8 cellular contexts compared by ENCODE assay signal in genomic region chr13:78660130-78660857, GRCh38. TPM values are rescaled to one million over a fixed set of nuclear protein-coding genes. Genes with fewer than 3 reads are reported as not detected.
A peak's percentile ranks its signal among the peaks of the same experiment; 100 is the strongest.
DNase-seq lines count a peak whose midpoint lies in the region; FAIRE-seq and TF ChIP-seq lines count a peak whose summit lies in the region.

No MANE protein-coding gene starts in this region.

- intact Hi-C loops in endothelial cell of umbilical vein (cut with micrococcal nuclease) = no loop called here

- H3K9me3 ChIP-seq in SK-N-SH (no peaks in the 10 kb centered on the region), endothelial cell of umbilical vein (replicated peaks; ENCODE audit: control insufficient read depth, insufficient read depth, low read length) (no peaks in the 10 kb centered on the region), osteoblast (ENCODE audit: low read depth, low read length) (no peaks in the 10 kb centered on the region)

- DNase-seq in stimulated activated CD4-positive, alpha-beta T cell treated with anti-CD3 and anti-CD28 coated beads, Interleukin-12 subunit alpha, Interleukin-12 subunit beta, amount 100 ng/mL, for 48 hours (ENCODE audit: low read depth in 2 of 3, low spot score in 1 of 3) = peak in 2 of 3 donors; percentile 1 to 29
- no peak for DNase-seq in stimulated activated CD4-positive, alpha-beta T cell treated with anti-CD3 and anti-CD28 coated beads, Interleukin-12 subunit alpha, Interleukin-12 subunit beta, amount 100 ng/mL, for 4 hours
- peak; percentile 47 for DNase-seq in SK-N-SH
- peak; percentile 11 for DNase-seq in endothelial cell of umbilical vein (ENCODE audit: low read depth, low spot score)
- DNase-seq in osteoblast (ENCODE audit: insufficient read length, low spot score, missing footprints) = no peak
- no peak for DNase-seq in NCI-H1436 treated with DMSO at 0.1 percent for 48 hours (lab: John Stamatoyannopoulos, UW)
- DNase-seq in RKO (ENCODE audit: low spot score) = no peak
- DNase-seq in H54 (ENCODE audit: insufficient read length, low spot score) = no peak

- no peak for FAIRE-seq in endothelial cell of umbilical vein (lab: Jason Lieb, UNC)
- no peak for FAIRE-seq in H54 (lab: Jason Lieb, UNC)

- peak in 1 of 2 experiments; percentile 64; a peak in 2 of 4 replicates for TF ChIP-seq EP300 in SK-N-SH (IDR thresholded peaks at IDR 0.05; ENCODE audit: borderline replicate concordance in 1 of 2, low read depth in 1 of 2, low read length in 1 of 2)

- H3K9ac ChIP-seq in SK-N-SH (peak overlapping the region; percentile 78; the same call in 1 of the 2 replicates), endothelial cell of umbilical vein (replicated peaks; ENCODE audit: extremely low read depth, insufficient read depth, low read length) (peak overlapping the region; percentile 93)

- H3K36me3 ChIP-seq in SK-N-SH (replicated peaks in 1 of 2; ENCODE audit: control insufficient read depth in 1 of 2, insufficient read depth in 2 of 2, low read length in 1 of 2) = peaks cover 0 to 3% of the 10 kb centered on the region in 2 experiments
- H3K36me3 ChIP-seq in endothelial cell of umbilical vein (ENCODE audit: control insufficient read depth in 2 of 2, extremely low read depth in 1 of 2, insufficient read depth in 2 of 2, low read length in 2 of 2) = no peaks in the 10 kb centered on the region
- peaks cover 3% of the 10 kb centered on the region for H3K36me3 ChIP-seq in osteoblast (ENCODE audit: insufficient read depth, low read length)

- POLR2A ChIA-PET in SK-N-SH (lab: Yijun Ruan, JAX) (no interaction called here), endothelial cell of umbilical vein (lab: Charles Lee) (no interaction called here)

- H2AFZ ChIP-seq in SK-N-SH (ENCODE audit: low read depth) = peak overlapping the region; percentile 98
- peak overlapping the region; percentile 26 for H2AFZ ChIP-seq in endothelial cell of umbilical vein (ENCODE audit: low read depth, low read length)
- H2AFZ ChIP-seq in osteoblast (ENCODE audit: low read length) = peak overlapping the region; percentile 96

- no peak for TF ChIP-seq RAD21 in SK-N-SH (IDR thresholded peaks at IDR 0.05; ENCODE audit: low read length)

- no peak; the same call in 1 of the 2 replicates for TF ChIP-seq CTCF in SK-N-SH (IDR thresholded peaks at IDR 0.05)
- TF ChIP-seq CTCF in endothelial cell of umbilical vein (IDR thresholded peaks at IDR 0.05; ENCODE audit: extremely low read depth in 1 of 2, insufficient read depth in 1 of 2, low read depth in 1 of 2, low read length in 2 of 2) = no peak
- no peak for TF ChIP-seq CTCF in osteoblast (IDR thresholded peaks at IDR 0.05; ENCODE audit: extremely low read depth, low read depth, low read length)

- no TSS peak for BruUV-seq in endothelial cell of umbilical vein (replicated peaks; lab: Mats Ljungman, UMichigan)

- dilution Hi-C loops in endothelial cell of umbilical vein (cut with MboI; ENCODE audit: extremely low pct_ligation_motif_present, low sequenced_read_pairs) = no loop called here

- H3K27ac ChIP-seq in SK-N-SH (ENCODE audit: low read depth in 2 of 2, low read length in 1 of 2) (peak overlapping the region in 1 of 2 experiments; percentile 70; a peak in 2 of 4 replicates), endothelial cell of umbilical vein (ENCODE audit: insufficient read depth, low read depth, low read length) (no peak overlapping the region), osteoblast (ENCODE audit: low read depth, low read length) (no peak overlapping the region)

- H3K27me3 ChIP-seq in SK-N-SH (ENCODE audit: insufficient read depth) (no peaks in the 10 kb centered on the region), endothelial cell of umbilical vein (ENCODE audit: control insufficient read depth in 2 of 2, insufficient read depth in 2 of 2, low read length in 2 of 2) (no peaks in the 10 kb centered on the region), osteoblast (ENCODE audit: insufficient read depth, low read length) (no peaks in the 10 kb centered on the region)

- H3K9me1 ChIP-seq in endothelial cell of umbilical vein (replicated peaks; ENCODE audit: control insufficient read depth, extremely low read depth, insufficient read depth, low read length) = no peaks in the 10 kb centered on the region

- 4% methylated on average over 15 of the region's 15 CpGs for WGBS in SK-N-SH (ENCODE audit: low lambda C conversion rate)

- CTCF ChIA-PET in SK-N-SH (lab: Yijun Ruan, JAX) (interaction anchor here (0.9 to 1.6 kb wide), 5 partner anchors 12 to 523 kb away, joined by 3 to 5 read pairs (median 4); partner anchors contain the start of gene POU4F1), endothelial cell of umbilical vein (lab: Charles Lee) (interaction anchor here (0.8 kb wide), 1 partner anchor 8 kb away, joined by 3 read pairs; no protein-coding TSS in a partner anchor)

- peaks cover 0 to 7% of the 10 kb centered on the region in 2 experiments; a peak in 2 of 4 replicates for H3K4me1 ChIP-seq in SK-N-SH (ENCODE audit: control insufficient read depth in 1 of 2, insufficient read depth in 2 of 2, low read depth in 1 of 2, low read length in 1 of 2)
- H3K4me1 ChIP-seq in endothelial cell of umbilical vein (ENCODE audit: control insufficient read depth, extremely low read depth, insufficient read depth, low read length) = peaks cover 27% of the 10 kb centered on the region
- H3K4me1 ChIP-seq in osteoblast (ENCODE audit: insufficient read depth, low read length) = peaks cover 11% of the 10 kb centered on the region

- H4K20me1 ChIP-seq in SK-N-SH (ENCODE audit: insufficient read depth) (no peaks in the 10 kb centered on the region), endothelial cell of umbilical vein (replicated peaks; ENCODE audit: control insufficient read depth, extremely low read depth, insufficient read depth, low read length) (no peaks in the 10 kb centered on the region), osteoblast (ENCODE audit: insufficient read depth, low read length) (no peaks in the 10 kb centered on the region)

- H3K9me2 ChIP-seq in SK-N-SH = no peaks in the 10 kb centered on the region

- H3K79me2 ChIP-seq in SK-N-SH (ENCODE audit: insufficient read depth) = peaks cover 35% of the 10 kb centered on the region
- H3K79me2 ChIP-seq in endothelial cell of umbilical vein (ENCODE audit: control insufficient read depth, insufficient read depth, low read length) = peaks cover 34% of the 10 kb centered on the region
- H3K79me2 ChIP-seq in osteoblast (ENCODE audit: insufficient read depth, low read length) = peaks cover 34% of the 10 kb centered on the region

- no peaks in the 10 kb centered on the region for H3F3A ChIP-seq in SK-N-SH (replicated peaks; ENCODE audit: insufficient read depth)

- peak overlapping the region; percentile 78 for H3K4me2 ChIP-seq in SK-N-SH
- H3K4me2 ChIP-seq in endothelial cell of umbilical vein (ENCODE audit: insufficient read depth, low read length) = peak overlapping the region; percentile 96
- peak overlapping the region; percentile 84 for H3K4me2 ChIP-seq in osteoblast (ENCODE audit: insufficient read depth, low read length)

- peak overlapping the region; percentile 93 to 96 for H3K4me3 ChIP-seq in SK-N-SH (ENCODE audit: low read depth in 2 of 2, low read length in 1 of 2)
- H3K4me3 ChIP-seq in endothelial cell of umbilical vein (replicated peaks in 1 of 3; ENCODE audit: insufficient read depth in 1 of 3, low read depth in 1 of 3, low read length in 3 of 3) = peak overlapping the region in 1 of 3 experiments; percentile 97
- peak overlapping the region; percentile 98 for H3K4me3 ChIP-seq in osteoblast (ENCODE audit: insufficient read depth, low read length)

- no peak for TF ChIP-seq POLR2A in endothelial cell of umbilical vein (IDR thresholded peaks at IDR 0.05; ENCODE audit: low read depth, low read length)
- TF ChIP-seq POLR2A in H54 (IDR thresholded peaks at IDR 0.05; ENCODE audit: low read depth, low read length) = no peak

TF ChIP-seq in SK-N-SH, 30 proteins besides CTCF, POLR2A, EP300 and RAD21 (continues in another document):
- TF ChIP-seq JUND (IDR thresholded peaks at IDR 0.05) (no peak), TCF12 (IDR thresholded peaks at IDR 0.05) (peak; percentile 43; the same call in 1 of the 2 replicates), MXI1 (IDR thresholded peaks at IDR 0.05; ENCODE audit: low read depth, low read length) (peak; percentile 77; the same call in 1 of the 2 replicates)

TF ChIP-seq in endothelial cell of umbilical vein, 7 proteins besides CTCF, POLR2A, EP300 and RAD21 (continues in another document):
- no peak for TF ChIP-seq EZH2 (IDR thresholded peaks at IDR 0.05; ENCODE audit: borderline replicate concordance, low read depth, low read length, severe bottlenecking)
- no peak for TF ChIP-seq MYC (IDR thresholded peaks at IDR 0.05; ENCODE audit: low read depth, low read length)
- no peak for TF ChIP-seq JUN (IDR thresholded peaks at IDR 0.05; ENCODE audit: borderline replicate concordance, insufficient read depth, insufficient read length, low read depth)
- no peak for TF ChIP-seq POLR2AphosphoS5 (IDR thresholded peaks at IDR 0.05; ENCODE audit: insufficient read depth, low read depth, low read length)

RNA-seq across cellular contexts. Expression of gene OBI1, which starts 1.3 kb away (rescaled TPM):
- polyA plus RNA-seq in SK-N-SH (2012; rRNA removed) (1.8 and 2.6 TPM in 2 replicates), endothelial cell of umbilical vein (3.6 and 5.0 TPM in 2 replicates)
- 3.1 and 3.5 TPM in 2 replicates for polyA plus RNA-seq in SK-N-SH (2012; cell fraction: cytosol; rRNA removed)
- polyA plus RNA-seq in SK-N-SH (2012; cell fraction: nucleus; rRNA removed) = 1.3 and 2.4 TPM in 2 replicates
- total RNA-seq in endothelial cell of umbilical vein (14.6 and 16.1 TPM in 2 replicates), osteoblast (12.7 TPM in 2 replicates)
- polyA plus RNA-seq in endothelial cell of umbilical vein (2011; cell fraction: cytosol; rRNA removed) = 6.2 and 6.6 TPM in 2 replicates
- polyA plus RNA-seq in endothelial cell of umbilical vein (2011; cell fraction: nucleus; rRNA removed) = 6.5 and 9.0 TPM in 2 replicates
- 9.3 and 12.3 TPM in 2 replicates for polyA plus RNA-seq in endothelial cell of umbilical vein (2012)
- 16.3 and 16.9 TPM in 2 replicates for polyA minus RNA-seq in endothelial cell of umbilical vein
- polyA minus RNA-seq in endothelial cell of umbilical vein (2011; cell fraction: cytosol; rRNA and poly(A)+ RNA removed) = 10.0 TPM
- 8.7 and 12.3 TPM in 2 replicates for polyA minus RNA-seq in endothelial cell of umbilical vein (2011; cell fraction: nucleus; rRNA and poly(A)+ RNA removed)

RNA-seq across cellular contexts. Expression of gene POU4F1, which starts 56.9 kb away (rescaled TPM):
- polyA plus RNA-seq in SK-N-SH (2012; rRNA removed) = not detected in 2 replicates
- polyA plus RNA-seq in SK-N-SH (2012; cell fraction: cytosol; rRNA removed) = under 0.01 TPM in 1 of 2 replicates, not detected in the other
- polyA plus RNA-seq in SK-N-SH (2012; cell fraction: nucleus; rRNA removed) = 0.01 and 0.04 TPM in 2 replicates
- 0.39 and 1.1 TPM in 2 replicates for total RNA-seq in endothelial cell of umbilical vein
- 0.27 and 0.30 TPM in 2 replicates for polyA plus RNA-seq in endothelial cell of umbilical vein
- polyA plus RNA-seq in endothelial cell of umbilical vein (2011; cell fraction: cytosol; rRNA removed) = 0.21 and 0.32 TPM in 2 replicates
- 2.9 and 3.4 TPM in 2 replicates for polyA plus RNA-seq in endothelial cell of umbilical vein (2011; cell fraction: nucleus; rRNA removed)
- 0.08 and 0.52 TPM in 2 replicates for polyA plus RNA-seq in endothelial cell of umbilical vein (2012)
- 0.10 and 0.25 TPM in 2 replicates for polyA minus RNA-seq in endothelial cell of umbilical vein
- not detected for polyA minus RNA-seq in endothelial cell of umbilical vein (2011; cell fraction: cytosol; rRNA and poly(A)+ RNA removed)
- 0.53 TPM in 2 replicates for polyA minus RNA-seq in endothelial cell of umbilical vein (2011; cell fraction: nucleus; rRNA and poly(A)+ RNA removed)
- total RNA-seq in osteoblast = not detected in 2 replicates

Comparison
In these comparisons a context has a peak if more than half of its experiments do, and no peak if none do; other contexts are left out.
1. DNase-seq: peak in stimulated activated CD4-positive, alpha-beta T cell treated with anti-CD3 and anti-CD28 coated beads, Interleukin-12 subunit alpha, Interleukin-12 subunit beta, amount 100 ng/mL, for 48 hours (2 of 3), SK-N-SH (single experiment) and endothelial cell of umbilical vein (single experiment); none in stimulated activated CD4-positive, alpha-beta T cell treated with anti-CD3 and anti-CD28 coated beads, Interleukin-12 subunit alpha, Interleukin-12 subunit beta, amount 100 ng/mL, for 4 hours (single experiment), osteoblast (single experiment), NCI-H1436 treated with DMSO at 0.1 percent for 48 hours (single experiment), RKO (single experiment) and H54 (single experiment).
2. H2AFZ ChIP-seq: peak in every context shown above with its lines; median percentile 98 in SK-N-SH; 96 in osteoblast; 26 in endothelial cell of umbilical vein.
3. Peak in every context shown above with its lines, with median percentiles within 50 percentile points of each other: H3K4me2 ChIP-seq.